In the genomic region with DNA sequence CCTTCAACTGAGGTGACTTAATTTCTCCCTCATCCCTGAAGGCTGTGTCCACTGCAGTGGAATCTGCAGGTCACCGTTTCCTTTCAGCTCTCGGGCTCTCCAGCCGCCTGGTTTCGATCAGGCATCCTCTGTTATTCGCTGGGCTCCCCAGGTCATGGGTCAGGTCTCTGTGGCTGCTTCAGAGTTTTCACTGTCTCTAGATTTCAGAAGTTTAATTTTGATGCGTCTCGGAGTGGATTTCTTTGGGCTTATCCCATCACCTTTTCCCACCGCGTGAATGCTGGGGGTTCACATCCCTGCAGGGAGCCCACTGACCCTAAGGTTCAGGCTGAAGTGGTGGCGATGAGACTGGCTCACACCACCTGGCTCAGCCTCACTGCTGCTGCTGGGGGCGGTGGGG, we compare ENCODE assay signal across 23 cellular contexts. TPM values are rescaled to one million over a fixed set of nuclear protein-coding genes. Genes with fewer than 3 reads are reported as not detected.
DNase-seq lines count a peak whose midpoint lies in the region; ATAC-seq and TF ChIP-seq lines count a peak whose summit lies in the region.
"Had no signal": no experiment of that assay in that cellular context is flagged by ENCODE, and none has a peak within 500 bp of the region (broad histone marks: within the 10 kb centered on the region; RNA-seq: fewer than 3 reads in every experiment).

No MANE protein-coding gene starts in this region.

- H3K4me3 Mint-ChIP-seq in activated T-cell treated with anti-CD3 and anti-CD28 coated beads, Interleukin-2, amount 50 U/mL, for 4 hours = no peak overlapping the region
- no peak overlapping the region for H3K4me3 Mint-ChIP-seq in natural killer cell treated with Interleukin-12 subunit alpha and Interleukin-12 subunit beta and Interleukin-15 and Interleukin-18, amount 100 ng/mL, for 72 hours
- no peak overlapping the region for H3K4me3 Mint-ChIP-seq in natural killer cell
- H3K4me3 Mint-ChIP-seq: CD14-positive monocyte; CD4-positive, alpha-beta T cell; CD8-positive, alpha-beta memory T cell had no signal

- H3K27ac ChIP-seq in upper lobe of right lung = no peak overlapping the region
- H3K27ac ChIP-seq: A549; BLaER1 treated with 17β-estradiol and CSF1 and Interleukin-3, amounts not matched to agents 10 nM and 100 nM had no signal

- TF ChIP-seq CTCF in natural killer cell (IDR thresholded peaks at IDR 0.05) = no peak
- TF ChIP-seq CTCF in upper lobe of right lung (IDR thresholded peaks at IDR 0.05) = no peak

- peaks cover 20% of the 10 kb centered on the region for H3K27me3 ChIP-seq in upper lobe of right lung

- peak; percentile 1 for DNase-seq in activated T-cell treated with anti-CD3 and anti-CD28 coated beads, Interleukin-2, amount 50 U/mL, for 4 hours
- DNase-seq in activated T-cell treated with anti-CD3 and anti-CD28 coated beads, Interleukin-2, amount 50 U/mL, for 48 hours = no peak
- DNase-seq in natural killer cell treated with Interleukin-12 subunit alpha and Interleukin-12 subunit beta and Interleukin-15 and Interleukin-18, amount 100 ng/mL, for 72 hours (ENCODE audit: low spot score) = peak; percentile 25
- no peak for DNase-seq in natural killer cell
- peak; percentile 44 for DNase-seq in posterior vena cava (ENCODE audit: low spot score)
- peak; percentile 23 for DNase-seq in upper lobe of right lung
- no peak for DNase-seq in activated CD4-positive, alpha-beta T cell treated with anti-CD3 and anti-CD28 coated beads for 4 hours
- DNase-seq: 8988T; ACHN; AML-193; BE2C; CD4-positive, alpha-beta T cell; CD8-positive, alpha-beta memory T cell; DMS 273 treated with DMSO at 0.1 percent for 48 hours; DMS79; EL; GDM1; GOT3; HCEC 1CT had no signal

- H3K4me1 Mint-ChIP-seq in activated T-cell treated with anti-CD3 and anti-CD28 coated beads, Interleukin-2, amount 50 U/mL, for 4 hours (ENCODE audit: low read depth) = no peaks in the 10 kb centered on the region
- no peaks in the 10 kb centered on the region for H3K4me1 Mint-ChIP-seq in natural killer cell treated with Interleukin-12 subunit alpha and Interleukin-12 subunit beta and Interleukin-15 and Interleukin-18, amount 100 ng/mL, for 72 hours (ENCODE audit: low read depth in 2 of 2)
- H3K4me1 Mint-ChIP-seq in natural killer cell = no peaks in the 10 kb centered on the region
- H3K4me1 Mint-ChIP-seq: CD14-positive monocyte; CD8-positive, alpha-beta memory T cell had no signal

- no peak overlapping the region for H3K27ac Mint-ChIP-seq in natural killer cell treated with Interleukin-12 subunit alpha and Interleukin-12 subunit beta and Interleukin-15 and Interleukin-18, amount 100 ng/mL, for 72 hours
- H3K27ac Mint-ChIP-seq in natural killer cell = no peak overlapping the region
- H3K27ac Mint-ChIP-seq: CD4-positive, alpha-beta T cell; CD8-positive, alpha-beta memory T cell had no signal

- no peak for ATAC-seq in activated T-cell treated with anti-CD3 and anti-CD28 coated beads, Interleukin-2, amount 50 U/mL, for 4 hours
- no peak for ATAC-seq in natural killer cell treated with Interleukin-12 subunit alpha and Interleukin-12 subunit beta and Interleukin-15 and Interleukin-18, amount 100 ng/mL, for 72 hours
- ATAC-seq in natural killer cell (no peak), upper lobe of right lung (no peak), GM18868 (IDR thresholded peaks at IDR 0.05; ENCODE audit: unreplicated experiment) (no peak)

- intact Hi-C loops in natural killer cell (cut with micrococcal nuclease) = no loop called here
- intact Hi-C loops in posterior vena cava (cut with DNase I) = no loop called here
- intact Hi-C loops in upper lobe of right lung (cut with DNase I) = no loop called here

- no peaks in the 10 kb centered on the region for H3K9me3 Mint-ChIP-seq in activated T-cell treated with anti-CD3 and anti-CD28 coated beads, Interleukin-2, amount 50 U/mL, for 4 hours
- no peaks in the 10 kb centered on the region for H3K9me3 Mint-ChIP-seq in natural killer cell treated with Interleukin-12 subunit alpha and Interleukin-12 subunit beta and Interleukin-15 and Interleukin-18, amount 100 ng/mL, for 72 hours
- H3K9me3 Mint-ChIP-seq in natural killer cell = no peaks in the 10 kb centered on the region
- H3K9me3 Mint-ChIP-seq: CD14-positive monocyte; CD4-positive, alpha-beta T cell; CD8-positive, alpha-beta memory T cell had no signal

- no peaks in the 10 kb centered on the region for H3K4me1 ChIP-seq in upper lobe of right lung
- H3K4me1 ChIP-seq: A549, BE2C had no signal

- no peaks in the 10 kb centered on the region for H3K9me3 ChIP-seq in upper lobe of right lung
- H3K9me3 ChIP-seq: A549, BE2C had no signal

- no peaks in the 10 kb centered on the region for H3K27me3 Mint-ChIP-seq in activated T-cell treated with anti-CD3 and anti-CD28 coated beads, Interleukin-2, amount 50 U/mL, for 4 hours (ENCODE audit: low read depth)
- H3K27me3 Mint-ChIP-seq in natural killer cell treated with Interleukin-12 subunit alpha and Interleukin-12 subunit beta and Interleukin-15 and Interleukin-18, amount 100 ng/mL, for 72 hours = no peaks in the 10 kb centered on the region
- H3K27me3 Mint-ChIP-seq in natural killer cell (ENCODE audit: low read depth in 2 of 2) = no peaks in the 10 kb centered on the region
- H3K27me3 Mint-ChIP-seq: CD4-positive, alpha-beta T cell; CD8-positive, alpha-beta memory T cell had no signal

- H3K4me3 ChIP-seq in upper lobe of right lung = no peak overlapping the region
- H3K4me3 ChIP-seq: A549; BLaER1 treated with 17β-estradiol and CSF1 and Interleukin-3, amounts not matched to agents 10 nM and 100 nM had no signal

- no peaks in the 10 kb centered on the region for H3K36me3 Mint-ChIP-seq in activated T-cell treated with anti-CD3 and anti-CD28 coated beads, Interleukin-2, amount 50 U/mL, for 4 hours (ENCODE audit: insufficient read depth)
- H3K36me3 Mint-ChIP-seq in natural killer cell treated with Interleukin-12 subunit alpha and Interleukin-12 subunit beta and Interleukin-15 and Interleukin-18, amount 100 ng/mL, for 72 hours = no peaks in the 10 kb centered on the region
- H3K36me3 Mint-ChIP-seq in natural killer cell = no peaks in the 10 kb centered on the region
- H3K36me3 Mint-ChIP-seq: CD14-positive monocyte; CD8-positive, alpha-beta memory T cell had no signal

- no peaks in the 10 kb centered on the region for H3K36me3 ChIP-seq in upper lobe of right lung
- H3K36me3 ChIP-seq: BE2C; BLaER1 treated with 17β-estradiol and CSF1 and Interleukin-3, amounts not matched to agents 10 nM and 100 nM had no signal

RNA-seq across cellular contexts. Expression of gene ACTRT2, which starts 3.3 kb away (rescaled TPM):
- not detected for total RNA-seq in activated T-cell treated with anti-CD3 and anti-CD28 coated beads, Interleukin-2, amount 50 U/mL, for 4 hours
- total RNA-seq in natural killer cell treated with Interleukin-12 subunit alpha and Interleukin-12 subunit beta and Interleukin-15 and Interleukin-18, amount 100 ng/mL, for 72 hours = not detected
- total RNA-seq in natural killer cell (not detected), posterior vena cava (not detected), upper lobe of right lung (not detected)
- total RNA-seq: CD4-positive, alpha-beta T cell; CD8-positive, alpha-beta memory T cell had no signal

RNA-seq across cellular contexts. Expression of gene PRDM16, which starts 44.4 kb away (rescaled TPM):
- under 1 TPM in 2 of 3 donors, not detected in 1; 0.05 to 0.22 TPM for total RNA-seq in activated T-cell treated with anti-CD3 and anti-CD28 coated beads, Interleukin-2, amount 50 U/mL, for 4 hours
- total RNA-seq in natural killer cell treated with Interleukin-12 subunit alpha and Interleukin-12 subunit beta and Interleukin-15 and Interleukin-18, amount 100 ng/mL, for 72 hours = not detected
- under 1 TPM in 2 of 3 donors, not detected in 1; 0.25 to 0.64 TPM for total RNA-seq in natural killer cell
- total RNA-seq in posterior vena cava = 10 to 100 TPM; 15.8 to 21.1 TPM
- 21.0 TPM for total RNA-seq in upper lobe of right lung
- total RNA-seq: CD4-positive, alpha-beta T cell; CD8-positive, alpha-beta memory T cell had no signal

Comparison
In these comparisons a context has a peak if more than half of its experiments do, and no peak if none do; other contexts are left out.
1. DNase-seq: peak in activated T-cell treated with anti-CD3 and anti-CD28 coated beads, Interleukin-2, amount 50 U/mL, for 4 hours (single experiment), natural killer cell treated with Interleukin-12 subunit alpha and Interleukin-12 subunit beta and Interleukin-15 and Interleukin-18, amount 100 ng/mL, for 72 hours (single experiment), posterior vena cava (single experiment) and upper lobe of right lung (single experiment); none in activated T-cell treated with anti-CD3 and anti-CD28 coated beads, Interleukin-2, amount 50 U/mL, for 48 hours (0 of 2), natural killer cell (single experiment) and activated CD4-positive, alpha-beta T cell treated with anti-CD3 and anti-CD28 coated beads for 4 hours (0 of 2).
2. RNA of gene PRDM16, which starts 44.4 kb away (total RNA-seq): 15.8 to 21.1 TPM in posterior vena cava and 21.0 TPM in upper lobe of right lung (single experiment); 0.25 to 0.64 TPM in natural killer cell, 0.05 to 0.22 TPM in activated T-cell treated with anti-CD3 and anti-CD28 coated beads, Interleukin-2, amount 50 U/mL, for 4 hours and not detected in natural killer cell treated with Interleukin-12 subunit alpha and Interleukin-12 subunit beta and Interleukin-15 and Interleukin-18, amount 100 ng/mL, for 72 hours; every median in the first group is over 10 times any median in the second.